In genomic region chr14:90087433-90087832, GRCh38 we compare ENCODE assay signal across 10 cellular contexts. TPM values are rescaled to one million over a fixed set of nuclear protein-coding genes. Genes with fewer than 3 reads are reported as not detected.
DNase-seq lines count a peak whose midpoint lies in the region; ATAC-seq, FAIRE-seq and TF ChIP-seq lines count a peak whose summit lies in the region.
"Had no signal": no experiment of that assay in that cellular context is flagged by ENCODE, and none has a peak within 500 bp of the region (broad histone marks: within the 10 kb centered on the region; RNA-seq: fewer than 3 reads in every experiment).

No MANE protein-coding gene starts in this region.

- no peaks in the 10 kb centered on the region for H4K20me1 ChIP-seq in SK-N-SH (ENCODE audit: insufficient read depth)

- no peak for TF ChIP-seq EP300 in SK-N-SH (IDR thresholded peaks at IDR 0.05; ENCODE audit: borderline replicate concordance in 1 of 2, low read depth in 1 of 2, low read length in 1 of 2)

- H3K4me2 ChIP-seq in SK-N-SH, result no peak overlapping the region

- H3K79me2 ChIP-seq in SK-N-SH (ENCODE audit: insufficient read depth), result no peaks in the 10 kb centered on the region

- H3K4me1 ChIP-seq in SK-N-SH (ENCODE audit: control insufficient read depth in 1 of 2, insufficient read depth in 2 of 2, low read depth in 1 of 2, low read length in 1 of 2) (peaks cover 0 to 3% of the 10 kb centered on the region in 2 experiments; a peak in 1 of 4 replicates), adipocyte (ENCODE audit: control insufficient read depth, insufficient read depth, low read length) (peaks cover 23% of the 10 kb centered on the region)

- POLR2A ChIA-PET in SK-N-SH (lab: Yijun Ruan, JAX), result no interaction called here

- no peaks in the 10 kb centered on the region; the same call in 1 of the 2 replicates for H3K27me3 ChIP-seq in SK-N-SH (ENCODE audit: insufficient read depth)
- H3K27me3 ChIP-seq in adipocyte (replicated peaks; ENCODE audit: control insufficient read depth, insufficient read depth, low read length), result no peaks in the 10 kb centered on the region

- H3K9me3 ChIP-seq in SK-N-SH, result no peaks in the 10 kb centered on the region
- H3K9me3 ChIP-seq in adipocyte (ENCODE audit: control insufficient read depth, low read length), result peaks cover 7% of the 10 kb centered on the region

- no peak for ATAC-seq in SK-N-SH treated with all-trans-retinoic acid at 6 μM for 48 hours
- no peak for ATAC-seq in HG03280 (IDR thresholded peaks at IDR 0.05; ENCODE audit: unreplicated experiment)
- ATAC-seq in HG02852 (IDR thresholded peaks at IDR 0.05; ENCODE audit: unreplicated experiment), result no peak
- ATAC-seq: Panc1 had no signal

- FAIRE-seq in urothelium cell line (lab: Jason Lieb, UNC) (no peak), GM19239 (lab: Jason Lieb, UNC) (no peak)

- H3K36me3 ChIP-seq in SK-N-SH (replicated peaks in 1 of 2; ENCODE audit: control insufficient read depth in 1 of 2, insufficient read depth in 2 of 2, low read length in 1 of 2) (no peaks in the 10 kb centered on the region), adipocyte (ENCODE audit: control insufficient read depth, insufficient read depth, low read length, severe bottlenecking) (no peaks in the 10 kb centered on the region)

- no peak overlapping the region for H3K27ac ChIP-seq in SK-N-SH (ENCODE audit: low read depth in 2 of 2, low read length in 1 of 2)

- DNase-seq in SK-N-SH, result no peak
- DNase-seq in adipocyte (ENCODE audit: low read depth), result peak; percentile 56
- DNase-seq in iris pigment epithelial cell (ENCODE audit: low read depth), result peak; percentile 93
- peak; percentile 7 for DNase-seq in urothelium cell line (ENCODE audit: low spot score)
- no peak for DNase-seq in GM19239 (ENCODE audit: insufficient read length, low spot score)
- DNase-seq: occipital lobe had no signal

- 42% methylated on average over 6 of the region's 6 CpGs for WGBS in SK-N-SH (ENCODE audit: low lambda C conversion rate)

- H3K4me3 ChIP-seq in SK-N-SH (ENCODE audit: low read depth in 2 of 2, low read length in 1 of 2) (no peak overlapping the region), adipocyte (ENCODE audit: low read length) (no peak overlapping the region)

- H3K9ac ChIP-seq in SK-N-SH (no peak overlapping the region), adipocyte (ENCODE audit: low read length) (no peak overlapping the region)

- TF ChIP-seq CTCF in SK-N-SH (IDR thresholded peaks at IDR 0.05), result no peak

- H2AFZ ChIP-seq in SK-N-SH (ENCODE audit: low read depth), result no peak overlapping the region

- CTCF ChIA-PET in SK-N-SH (lab: Yijun Ruan, JAX), result no interaction called here

- H3F3A ChIP-seq in SK-N-SH (replicated peaks; ENCODE audit: insufficient read depth), result no peaks in the 10 kb centered on the region

- TF ChIP-seq RAD21 in SK-N-SH (IDR thresholded peaks at IDR 0.05; ENCODE audit: low read length), result no peak

- H3K9me2 ChIP-seq in SK-N-SH, result no peaks in the 10 kb centered on the region

TF ChIP-seq in SK-N-SH treated with all-trans-retinoic acid at 6 μM for 48 hours, 23 proteins besides CTCF, POLR2A, EP300 and RAD21:
- no peak for TF ChIP-seq ZNF70 (CRISPR knock-in tag; IDR thresholded peaks at IDR 0.05)
- TF ChIP-seq ISL1 (CRISPR knock-in tag; IDR thresholded peaks at IDR 0.05), result peak; percentile 52; the same call in 1 of the 2 replicates

TF ChIP-seq in SK-N-SH, 30 proteins besides CTCF, POLR2A, EP300 and RAD21:
- TF ChIP-seq GABPA (IDR thresholded peaks at IDR 0.05; ENCODE audit: low read depth) (no peak), TEAD4 (IDR thresholded peaks at IDR 0.05; ENCODE audit: borderline replicate concordance, insufficient read depth) (no peak), CHD2 (IDR thresholded peaks at IDR 0.05; ENCODE audit: low read length, partially characterized antibody) (no peak), TCF12 (IDR thresholded peaks at IDR 0.05) (no peak), MXI1 (IDR thresholded peaks at IDR 0.05; ENCODE audit: low read depth, low read length) (no peak), ELF1 (IDR thresholded peaks at IDR 0.05) (no peak), FOXJ3 (CRISPR knock-in tag; IDR thresholded peaks at IDR 0.05) (no peak), YY1 (IDR thresholded peaks at IDR 0.05; ENCODE audit: low read depth) (no peak), EZH2phosphoT487 (IDR thresholded peaks at IDR 0.05; ENCODE audit: borderline replicate concordance, low read depth) (no peak), RCOR1 (IDR thresholded peaks at IDR 0.05; ENCODE audit: low read length) (no peak), MAX (IDR thresholded peaks at IDR 0.05; ENCODE audit: low read depth) (no peak), TAF1 (IDR thresholded peaks at IDR 0.05; ENCODE audit: borderline replicate concordance, low read depth, low read length) (no peak), NRF1 (IDR thresholded peaks at IDR 0.05; ENCODE audit: low read depth, low read length) (no peak)
- TF ChIP-seq, protein P1, sequence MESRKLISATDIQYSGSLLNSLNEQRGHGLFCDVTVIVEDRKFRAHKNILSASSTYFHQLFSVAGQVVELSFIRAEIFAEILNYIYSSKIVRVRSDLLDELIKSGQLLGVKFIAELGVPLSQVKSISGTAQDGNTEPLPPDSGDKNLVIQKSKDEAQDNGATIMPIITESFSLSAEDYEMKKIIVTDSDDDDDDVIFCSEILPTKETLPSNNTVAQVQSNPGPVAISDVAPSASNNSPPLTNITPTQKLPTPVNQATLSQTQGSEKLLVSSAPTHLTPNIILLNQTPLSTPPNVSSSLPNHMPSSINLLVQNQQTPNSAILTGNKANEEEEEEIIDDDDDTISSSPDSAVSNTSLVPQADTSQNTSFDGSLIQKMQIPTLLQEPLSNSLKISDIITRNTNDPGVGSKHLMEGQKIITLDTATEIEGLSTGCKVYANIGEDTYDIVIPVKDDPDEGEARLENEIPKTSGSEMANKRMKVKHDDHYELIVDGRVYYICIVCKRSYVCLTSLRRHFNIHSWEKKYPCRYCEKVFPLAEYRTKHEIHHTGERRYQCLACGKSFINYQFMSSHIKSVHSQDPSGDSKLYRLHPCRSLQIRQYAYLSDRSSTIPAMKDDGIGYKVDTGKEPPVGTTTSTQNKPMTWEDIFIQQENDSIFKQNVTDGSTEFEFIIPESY (IDR thresholded peaks at IDR 0.05; ENCODE audit: borderline replicate concordance, low read depth), result no peak

RNA-seq across cellular contexts. Expression of gene KCNK13, which starts 25.6 kb away (rescaled TPM):
- polyA plus RNA-seq in SK-N-SH (2012; rRNA removed), result not detected in 2 replicates
- polyA plus RNA-seq in SK-N-SH (2012; cell fraction: cytosol; rRNA removed), result 0.01 TPM in 1 of 2 replicates, not detected in the other
- polyA plus RNA-seq in SK-N-SH (2012; cell fraction: nucleus; rRNA removed), result not detected in 2 replicates

Comparison
In these comparisons a context has a peak if more than half of its experiments do, and no peak if none do; other contexts are left out.
1. DNase-seq: peak in adipocyte (single experiment), iris pigment epithelial cell (single experiment) and urothelium cell line (single experiment); none in SK-N-SH (single experiment) and GM19239 (single experiment).